In the genomic region with DNA sequence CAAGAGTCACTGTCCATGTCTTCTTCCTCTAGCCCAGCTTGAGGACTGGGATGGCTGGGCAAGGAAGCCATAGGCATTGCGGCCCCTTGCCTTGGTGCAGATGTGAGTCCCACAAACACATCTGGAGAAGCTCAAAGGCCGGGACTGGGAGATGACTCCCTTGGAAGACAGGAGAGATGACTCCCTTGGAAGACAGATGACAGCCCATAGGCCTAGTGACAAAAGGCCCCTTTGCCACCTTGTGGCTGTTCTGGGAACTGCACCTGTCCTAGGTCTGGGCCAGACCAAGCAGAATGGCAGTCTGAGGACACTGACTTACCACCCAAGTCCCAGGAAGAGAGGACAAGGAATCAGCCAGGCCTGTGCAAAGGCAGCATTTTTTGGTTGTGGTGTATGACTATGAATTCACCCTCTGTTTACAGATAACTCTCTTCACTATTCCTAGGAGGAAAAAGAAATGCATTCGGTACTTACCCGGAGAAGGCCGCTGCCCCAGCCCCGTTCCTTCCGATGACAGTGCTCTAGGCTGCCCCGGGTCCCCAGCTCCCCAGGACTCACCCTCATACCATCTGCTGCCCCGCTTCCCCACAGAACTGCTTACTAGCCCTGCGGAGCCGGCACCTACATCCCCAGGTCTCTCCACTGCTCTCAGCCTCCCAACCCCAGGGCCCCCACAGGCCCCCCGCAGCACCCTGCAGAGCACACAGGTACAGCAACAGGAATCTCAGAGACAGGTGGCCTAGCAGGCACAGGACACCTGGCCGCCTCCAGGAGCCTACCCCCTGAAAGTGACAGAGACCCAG, we compare ENCODE assay signal across 8 cellular contexts. TPM values are rescaled to one million over a fixed set of nuclear protein-coding genes. Genes with fewer than 3 reads are reported as not detected.
DNase-seq lines count a peak whose midpoint lies in the region; ATAC-seq, FAIRE-seq and TF ChIP-seq lines count a peak whose summit lies in the region.

No MANE protein-coding gene starts in this region.

- H3K4me3 ChIP-seq in RWPE2 (ENCODE audit: severe bottlenecking) (no peak overlapping the region), foreskin fibroblast (ENCODE audit: low read depth in 1 of 2, low read length in 2 of 2) (no peak overlapping the region), thymus (ENCODE audit: low read length) (no peak overlapping the region)

- H3K4me1 ChIP-seq in RWPE2 (ENCODE audit: insufficient read depth, poor library complexity, severe bottlenecking): peaks cover 5% of the 10 kb centered on the region
- no peaks in the 10 kb centered on the region for H3K4me1 ChIP-seq in thymus (ENCODE audit: control insufficient read depth, insufficient read depth, low read length)

- H3K27ac Mint-ChIP-seq in activated T-helper 2 cell treated with anti-CD3 and anti-CD28 coated beads, Interferon-gamma antibody, Interleukin-2, Interleukin-4, amounts not matched to agents 10 μg/mL and 5 μg/mL and 100 μg/mL, durations not matched to agents 14 hours and 24 hours and 36 hours: no peak overlapping the region

- no peak overlapping the region for H3K27ac ChIP-seq in RWPE2 (ENCODE audit: poor library complexity, severe bottlenecking)
- H3K27ac ChIP-seq in thymus (ENCODE audit: low read depth): peak overlapping the region; percentile 71

- peak; percentile 90 for TF ChIP-seq CTCF in RWPE2 (IDR thresholded peaks at IDR 0.05; ENCODE audit: poor library complexity, severe bottlenecking)
- peak; percentile 90 for TF ChIP-seq CTCF in foreskin fibroblast (IDR thresholded peaks at IDR 0.05; ENCODE audit: low read depth, low read length)

- H3K4me3 Mint-ChIP-seq in activated T-helper 2 cell treated with anti-CD3 and anti-CD28 coated beads, Interferon-gamma antibody, Interleukin-2, Interleukin-4, amounts not matched to agents 10 μg/mL and 5 μg/mL and 100 μg/mL, durations not matched to agents 14 hours and 24 hours and 36 hours (ENCODE audit: low read depth): no peak overlapping the region

- H3K9me3 ChIP-seq in RWPE2 (ENCODE audit: severe bottlenecking): no peaks in the 10 kb centered on the region
- no peaks in the 10 kb centered on the region for H3K9me3 ChIP-seq in thymus (ENCODE audit: control insufficient read depth)

- FAIRE-seq in GM18507 (lab: Jason Lieb, UNC): peak; percentile 88

- no peaks in the 10 kb centered on the region for H3K27me3 Mint-ChIP-seq in activated T-helper 2 cell treated with anti-CD3 and anti-CD28 coated beads, Interferon-gamma antibody, Interleukin-2, Interleukin-4, amounts not matched to agents 10 μg/mL and 5 μg/mL and 100 μg/mL, durations not matched to agents 14 hours and 24 hours and 36 hours (ENCODE audit: low read depth)

- WGBS in thymus: 94% methylated on average over 13 of the region's 13 CpGs

- H3K27me3 ChIP-seq in RWPE2 (ENCODE audit: insufficient read depth, poor library complexity, severe bottlenecking): no peaks in the 10 kb centered on the region
- H3K27me3 ChIP-seq in thymus (ENCODE audit: control insufficient read depth, insufficient read depth): no peaks in the 10 kb centered on the region

- intact Hi-C loops in activated T-helper 2 cell treated with anti-CD3 and anti-CD28 coated beads, Interferon-gamma antibody, Interleukin-2, Interleukin-4, amounts not matched to agents 10 μg/mL and 5 μg/mL and 100 μg/mL, durations not matched to agents 14 hours and 24 hours and 36 hours (cut with micrococcal nuclease): loop anchor here (1.0 kb wide), 1 partner anchor 107 kb away; no protein-coding TSS in a partner anchor

- H3K4me1 Mint-ChIP-seq in activated T-helper 2 cell treated with anti-CD3 and anti-CD28 coated beads, Interferon-gamma antibody, Interleukin-2, Interleukin-4, amounts not matched to agents 10 μg/mL and 5 μg/mL and 100 μg/mL, durations not matched to agents 14 hours and 24 hours and 36 hours (ENCODE audit: low read depth): peaks cover 9% of the 10 kb centered on the region

- H3K36me3 Mint-ChIP-seq in activated T-helper 2 cell treated with anti-CD3 and anti-CD28 coated beads, Interferon-gamma antibody, Interleukin-2, Interleukin-4, amounts not matched to agents 10 μg/mL and 5 μg/mL and 100 μg/mL, durations not matched to agents 14 hours and 24 hours and 36 hours (ENCODE audit: low read depth): peaks cover 62% of the 10 kb centered on the region

- DNase-seq in AG08396 (ENCODE audit: low spot score) (peak; percentile 60), GM18507 (ENCODE audit: extremely low spot score, insufficient read length, low read depth) (peak; percentile 37), HS-5 (ENCODE audit: low read depth) (peak; percentile 50), RWPE2 (ENCODE audit: low spot score) (no peak), foreskin fibroblast (peak; percentile 52 to 87), occipital lobe (lab: John Stamatoyannopoulos, UW) (peak; percentile 38)
- DNase-seq in activated T-helper 2 cell treated with anti-CD3 and anti-CD28 coated beads, Interferon-gamma antibody, Interleukin-2, Interleukin-4, amounts not matched to agents 10 μg/mL and 5 μg/mL and 100 μg/mL, durations not matched to agents 14 hours and 24 hours and 36 hours (ENCODE audit: low spot score): peak; percentile 68

- no peaks in the 10 kb centered on the region for H3K9me3 Mint-ChIP-seq in activated T-helper 2 cell treated with anti-CD3 and anti-CD28 coated beads, Interferon-gamma antibody, Interleukin-2, Interleukin-4, amounts not matched to agents 10 μg/mL and 5 μg/mL and 100 μg/mL, durations not matched to agents 14 hours and 24 hours and 36 hours

- H3K36me3 ChIP-seq in RWPE2 (ENCODE audit: low read depth): peaks cover 61% of the 10 kb centered on the region
- H3K36me3 ChIP-seq in thymus (ENCODE audit: control insufficient read depth, insufficient read depth): peaks cover 67% of the 10 kb centered on the region

- ATAC-seq in RWPE2 (ENCODE audit: low read depth): peak; percentile 77

RNA-seq across cellular contexts. Expression of gene SKP1, which starts 30.8 kb away (rescaled TPM):
- 254 and 257 TPM in 2 replicates for total RNA-seq in activated T-helper 2 cell treated with anti-CD3 and anti-CD28 coated beads, Interferon-gamma antibody, Interleukin-2, Interleukin-4, amounts not matched to agents 10 μg/mL and 5 μg/mL and 100 μg/mL, durations not matched to agents 14 hours and 24 hours and 36 hours
- 178 TPM for total RNA-seq in occipital lobe
- polyA plus RNA-seq in thymus: 387 TPM

RNA-seq across cellular contexts. Expression of gene TCF7, which starts 31.5 kb away (rescaled TPM):
- 8.4 and 10.0 TPM in 2 replicates for total RNA-seq in activated T-helper 2 cell treated with anti-CD3 and anti-CD28 coated beads, Interferon-gamma antibody, Interleukin-2, Interleukin-4, amounts not matched to agents 10 μg/mL and 5 μg/mL and 100 μg/mL, durations not matched to agents 14 hours and 24 hours and 36 hours
- not detected for total RNA-seq in occipital lobe
- 247 TPM for polyA plus RNA-seq in thymus
